ENCODE assay signal across 8 cellular contexts in the genomic region with DNA sequence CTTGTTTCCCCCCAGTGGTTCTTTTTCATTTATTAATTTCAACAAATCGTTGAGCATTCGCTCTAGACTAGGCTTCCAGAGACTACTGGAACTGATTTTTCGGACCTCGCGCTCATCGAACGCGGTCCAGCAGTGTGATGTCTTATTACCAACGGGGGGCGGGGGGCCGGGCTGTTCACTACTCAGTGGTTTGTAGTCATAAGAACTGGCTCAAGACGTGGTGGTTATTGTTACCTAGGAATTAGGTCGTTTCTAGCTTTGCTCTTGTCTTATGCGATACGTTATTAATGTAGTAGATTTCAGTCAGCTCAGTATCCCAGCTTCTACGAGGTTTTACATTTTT. TPM values are rescaled to one million over a fixed set of nuclear protein-coding genes. Genes with fewer than 3 reads are reported as not detected.
A peak's percentile ranks its signal among the peaks of the same experiment; 100 is the strongest.
DNase-seq lines count a peak whose midpoint lies in the region; ATAC-seq, FAIRE-seq and TF ChIP-seq lines count a peak whose summit lies in the region.

No MANE protein-coding gene starts in this region.

- CTCF ChIA-PET in CD8-positive, alpha-beta memory T cell (lab: Charles Lee) = interaction anchor here (1.0 to 1.3 kb wide), 3 partner anchors 10 to 287 kb away, joined by 3 read pairs; partner anchors contain the start of gene INKA1

- H3K9me1 ChIP-seq in keratinocyte (ENCODE audit: control insufficient read depth, extremely low read depth, insufficient read depth, low read length) = no peaks in the 10 kb centered on the region

- FAIRE-seq in astrocyte (lab: Jason Lieb, UNC) (no peak), keratinocyte (lab: Jason Lieb, UNC) (peak; percentile 34)

- H3K9me3 Mint-ChIP-seq in CD8-positive, alpha-beta memory T cell = no peaks in the 10 kb centered on the region
- peaks cover 5% of the 10 kb centered on the region for H3K9me3 Mint-ChIP-seq in astrocyte (ENCODE audit: unreplicated experiment)

- TF ChIP-seq POLR2A in erythroblast (IDR thresholded peaks at IDR 0.05; ENCODE audit: low read length) = no peak

- H3K36me3 ChIP-seq in CD8-positive, alpha-beta memory T cell (ENCODE audit: insufficient read depth, low read length) = peaks cover 34% of the 10 kb centered on the region
- peaks cover 35% of the 10 kb centered on the region for H3K36me3 ChIP-seq in astrocyte (ENCODE audit: insufficient read depth, low read length)
- H3K36me3 ChIP-seq in keratinocyte (ENCODE audit: control insufficient read depth in 2 of 2, extremely low read depth in 1 of 2, insufficient read depth in 2 of 2, low read length in 2 of 2) = peaks cover 26 to 27% of the 10 kb centered on the region in 2 experiments

- H3K4me2 ChIP-seq in astrocyte (ENCODE audit: low read length) = peak overlapping the region; percentile 86
- peak overlapping the region; percentile 94 for H3K4me2 ChIP-seq in keratinocyte (ENCODE audit: control insufficient read depth, extremely low read depth, insufficient read depth, low read depth, low read length)

- no peak for DNase-seq in CD8-positive, alpha-beta memory T cell
- no peak for DNase-seq in HL-60 (ENCODE audit: low read depth in 1 of 2, low spot score in 1 of 2)
- DNase-seq in astrocyte (ENCODE audit: low read depth) = peak; percentile 27
- no peak for DNase-seq in keratinocyte (ENCODE audit: low read depth, low spot score)
- peak in 15 of 49 donors; percentile 8 to 56 (median 21) for DNase-seq in substantia nigra (lab: John Stamatoyannopoulos, UW)
- DNase-seq in erythroblast (lab: John Stamatoyannopoulos, UW) = no peak

- H3K9me3 ChIP-seq in CD8-positive, alpha-beta memory T cell (ENCODE audit: low read length) = no peaks in the 10 kb centered on the region
- no peaks in the 10 kb centered on the region for H3K9me3 ChIP-seq in astrocyte (ENCODE audit: insufficient read depth, low read depth, low read length)
- no peaks in the 10 kb centered on the region for H3K9me3 ChIP-seq in keratinocyte (ENCODE audit: control insufficient read depth, low read depth, low read length)

- H3K79me2 ChIP-seq in astrocyte (ENCODE audit: insufficient read depth, low read length) (peaks cover 56% of the 10 kb centered on the region), keratinocyte (ENCODE audit: control insufficient read depth, insufficient read depth, low read length) (peaks cover 45% of the 10 kb centered on the region)

- ATAC-seq in HG03175 (IDR thresholded peaks at IDR 0.05; ENCODE audit: unreplicated experiment) = no peak
- ATAC-seq in GM18517 (IDR thresholded peaks at IDR 0.05; ENCODE audit: unreplicated experiment) = no peak

- H3K9ac ChIP-seq in astrocyte (ENCODE audit: low read length) (peak overlapping the region; percentile 99), keratinocyte (ENCODE audit: control insufficient read depth, extremely low read depth, insufficient read depth, low read length) (peak overlapping the region; percentile 100)

- POLR2A ChIA-PET in CD8-positive, alpha-beta memory T cell (lab: Charles Lee) = interaction anchor here (0.6 to 0.7 kb wide), 3 partner anchors 16 to 811 kb away, joined by 3 to 5 read pairs (median 3); no protein-coding TSS in a partner anchor

- H3K27me3 Mint-ChIP-seq in CD8-positive, alpha-beta memory T cell = peaks cover 0 to 2% of the 10 kb centered on the region in 2 donors
- H3K27me3 Mint-ChIP-seq in astrocyte (ENCODE audit: low read depth, unreplicated experiment) = no peaks in the 10 kb centered on the region

- dilution Hi-C loops in keratinocyte (cut with MboI; ENCODE audit: extremely low pct_ligation_motif_present, low sequenced_read_pairs) = no loop called here

- peaks cover 28% of the 10 kb centered on the region for H3K4me1 ChIP-seq in CD8-positive, alpha-beta memory T cell (ENCODE audit: insufficient read depth, low read length)
- H3K4me1 ChIP-seq in astrocyte (ENCODE audit: insufficient read depth, low read length) (peaks cover 12% of the 10 kb centered on the region), keratinocyte (ENCODE audit: control insufficient read depth, extremely low read depth, insufficient read depth, low read length) (peaks cover 14% of the 10 kb centered on the region)

- no peaks in the 10 kb centered on the region for H3K27me3 ChIP-seq in CD8-positive, alpha-beta memory T cell (ENCODE audit: insufficient read depth, low read length, poor library complexity, severe bottlenecking)
- H3K27me3 ChIP-seq in HL-60 (ENCODE audit: insufficient read depth, poor library complexity, severe bottlenecking) (no peaks in the 10 kb centered on the region), astrocyte (ENCODE audit: insufficient read depth, low read length) (no peaks in the 10 kb centered on the region), keratinocyte (ENCODE audit: control insufficient read depth, extremely low read depth, insufficient read depth, low read length) (no peaks in the 10 kb centered on the region)

- peaks cover 8 to 56% (median 19%) of the 10 kb centered on the region in 3 donors for H3K36me3 Mint-ChIP-seq in CD8-positive, alpha-beta memory T cell
- peaks cover 15% of the 10 kb centered on the region for H3K36me3 Mint-ChIP-seq in astrocyte (ENCODE audit: low read depth, unreplicated experiment)

- H3K4me1 Mint-ChIP-seq in CD8-positive, alpha-beta memory T cell = peaks cover 33 to 44% (median 38%) of the 10 kb centered on the region in 3 donors
- H3K4me1 Mint-ChIP-seq in astrocyte (ENCODE audit: low read depth, unreplicated experiment) = peaks cover 11% of the 10 kb centered on the region

- H3K27ac Mint-ChIP-seq in CD8-positive, alpha-beta memory T cell = peak overlapping the region; percentile 91 to 99 (median 98)
- H3K27ac Mint-ChIP-seq in astrocyte (ENCODE audit: unreplicated experiment) = peak overlapping the region; percentile 99

- H4K20me1 ChIP-seq in astrocyte (ENCODE audit: insufficient read depth, low read length) (peaks cover 43% of the 10 kb centered on the region), keratinocyte (ENCODE audit: control insufficient read depth, extremely low read depth, insufficient read depth, low read length) (no peaks in the 10 kb centered on the region)

- peak overlapping the region; percentile 92 to 98 (median 96) for H3K4me3 Mint-ChIP-seq in CD8-positive, alpha-beta memory T cell
- peak overlapping the region; percentile 98 for H3K4me3 Mint-ChIP-seq in astrocyte (ENCODE audit: unreplicated experiment)

- peak overlapping the region; percentile 100 for H3K4me3 ChIP-seq in CD8-positive, alpha-beta memory T cell (ENCODE audit: low read length)
- peak overlapping the region; percentile 76 for H3K4me3 ChIP-seq in HL-60 (replicated peaks; ENCODE audit: insufficient read depth, low read length)
- peak overlapping the region; percentile 96 for H3K4me3 ChIP-seq in astrocyte (ENCODE audit: insufficient read depth, low read depth, low read length)
- H3K4me3 ChIP-seq in keratinocyte (ENCODE audit: control insufficient read depth in 2 of 3, extremely low read depth in 1 of 3, insufficient read depth in 2 of 3, low read depth in 1 of 3, low read length in 3 of 3) = peak overlapping the region; percentile 78 to 99 (median 99)

- H2AFZ ChIP-seq in astrocyte (ENCODE audit: low read depth, low read length) (peak overlapping the region; percentile 68), keratinocyte (ENCODE audit: control insufficient read depth, low read length) (peak overlapping the region; percentile 90)

- no peak for TF ChIP-seq CTCF in HL-60 (IDR thresholded peaks at IDR 0.05; ENCODE audit: insufficient read depth, low read length)
- no peak for TF ChIP-seq CTCF in astrocyte (IDR thresholded peaks at IDR 0.05; ENCODE audit: insufficient read depth, low read depth, low read length)
- no peak for TF ChIP-seq CTCF in keratinocyte (optimal IDR thresholded peaks at IDR 0.05 in 1 of 3, IDR thresholded peaks at IDR 0.05 in 1 of 3, conservative IDR thresholded peaks at IDR 0.05 in 1 of 3; ENCODE audit: extremely low read depth in 1 of 3, insufficient read depth in 2 of 3, low read length in 3 of 3)

- H3K27ac ChIP-seq in CD8-positive, alpha-beta memory T cell (ENCODE audit: low read depth, low read length) = peak overlapping the region; percentile 99
- peak overlapping the region; percentile 95 for H3K27ac ChIP-seq in HL-60 (replicated peaks)
- peak overlapping the region; percentile 96 for H3K27ac ChIP-seq in astrocyte (ENCODE audit: low read depth, low read length)
- peak overlapping the region; percentile 99 for H3K27ac ChIP-seq in keratinocyte (ENCODE audit: control insufficient read depth, insufficient read depth, low read length)
- H3K27ac ChIP-seq in substantia nigra (ENCODE audit: low read depth, low read length, poor library complexity, severe bottlenecking) = peak overlapping the region; percentile 95

RNA-seq across cellular contexts. Expression of gene RBM5, which starts 0.9 kb away (rescaled TPM):
- 100 to 1,000 TPM; 127 to 136 TPM for total RNA-seq in CD8-positive, alpha-beta memory T cell
- 36.9 TPM for polyA plus RNA-seq in CD8-positive, alpha-beta memory T cell
- 124 and 127 TPM in 2 replicates for total RNA-seq in astrocyte
- 73.8 to 167 TPM (median 127 TPM) in 3 replicates for polyA plus RNA-seq in keratinocyte
- 346 TPM for polyA plus RNA-seq in keratinocyte (2011; ENCODE audit: low read depth)
- 37.0 and 38.9 TPM in 2 replicates for polyA plus RNA-seq in keratinocyte (2011; cell fraction: cytosol; rRNA removed)
- polyA plus RNA-seq in keratinocyte (2011; cell fraction: nucleus; rRNA removed) = 296 and 383 TPM in 2 replicates
- polyA plus RNA-seq in keratinocyte (2012; ENCODE audit: low replicate concordance) = 62.4 and 64.9 TPM in 2 replicates
- 80.8 to 241 TPM (median 153 TPM) in 3 replicates for polyA minus RNA-seq in keratinocyte
- polyA minus RNA-seq in keratinocyte (2011; cell fraction: cytosol; rRNA and poly(A)+ RNA removed) = 33.6 TPM
- polyA minus RNA-seq in keratinocyte (2011; cell fraction: nucleus; rRNA and poly(A)+ RNA removed) = 104 and 170 TPM in 2 replicates
